ENCODE assay signal across 1 cellular context in the genomic region with DNA sequence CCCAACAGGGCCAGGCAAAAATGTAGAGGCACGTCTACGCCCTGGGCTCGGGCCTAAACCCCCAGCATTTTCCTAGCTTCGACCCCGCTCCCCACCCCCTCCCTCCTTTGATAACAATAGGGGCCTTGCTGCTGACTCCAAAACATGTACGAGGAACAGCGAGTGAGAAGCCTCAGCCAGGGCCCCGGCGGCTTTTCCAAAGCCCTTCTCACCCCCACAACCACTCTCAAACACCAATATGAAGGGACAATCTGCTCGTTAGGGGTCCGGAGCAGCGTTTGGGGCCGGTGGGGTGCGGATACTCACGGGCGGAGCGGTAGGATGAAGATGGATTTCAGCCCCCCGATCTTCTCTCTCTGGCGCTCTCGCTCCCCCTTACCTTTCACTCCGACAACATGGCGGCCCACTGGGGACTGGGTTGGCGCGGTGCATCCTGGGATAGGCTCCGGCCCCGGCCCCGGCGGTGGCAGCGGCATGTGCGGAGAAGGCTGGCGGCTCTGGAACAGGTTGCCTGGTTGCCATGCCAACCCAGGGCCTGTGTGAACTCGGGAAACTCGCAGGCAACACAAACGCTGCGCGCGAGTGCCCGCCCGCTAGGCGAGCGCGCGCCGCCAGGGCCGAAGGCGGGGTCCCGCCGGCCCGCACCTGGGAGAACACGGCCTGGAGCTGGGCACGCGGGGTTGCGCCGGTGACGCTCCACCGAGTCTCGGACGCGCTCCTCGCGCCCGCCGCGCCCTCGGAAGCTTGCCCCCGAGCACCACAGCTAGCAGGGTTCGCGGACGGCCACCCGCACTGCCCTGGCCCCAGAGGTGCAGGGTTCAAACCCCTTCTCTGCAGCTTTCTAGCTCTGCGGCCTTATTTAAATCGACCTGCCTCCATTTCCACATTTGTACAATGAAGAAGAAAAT.
A peak's percentile ranks its signal among the peaks of the same experiment; 100 is the strongest.
TF ChIP-seq lines count a peak whose summit lies in the region.

A gene with protein sequence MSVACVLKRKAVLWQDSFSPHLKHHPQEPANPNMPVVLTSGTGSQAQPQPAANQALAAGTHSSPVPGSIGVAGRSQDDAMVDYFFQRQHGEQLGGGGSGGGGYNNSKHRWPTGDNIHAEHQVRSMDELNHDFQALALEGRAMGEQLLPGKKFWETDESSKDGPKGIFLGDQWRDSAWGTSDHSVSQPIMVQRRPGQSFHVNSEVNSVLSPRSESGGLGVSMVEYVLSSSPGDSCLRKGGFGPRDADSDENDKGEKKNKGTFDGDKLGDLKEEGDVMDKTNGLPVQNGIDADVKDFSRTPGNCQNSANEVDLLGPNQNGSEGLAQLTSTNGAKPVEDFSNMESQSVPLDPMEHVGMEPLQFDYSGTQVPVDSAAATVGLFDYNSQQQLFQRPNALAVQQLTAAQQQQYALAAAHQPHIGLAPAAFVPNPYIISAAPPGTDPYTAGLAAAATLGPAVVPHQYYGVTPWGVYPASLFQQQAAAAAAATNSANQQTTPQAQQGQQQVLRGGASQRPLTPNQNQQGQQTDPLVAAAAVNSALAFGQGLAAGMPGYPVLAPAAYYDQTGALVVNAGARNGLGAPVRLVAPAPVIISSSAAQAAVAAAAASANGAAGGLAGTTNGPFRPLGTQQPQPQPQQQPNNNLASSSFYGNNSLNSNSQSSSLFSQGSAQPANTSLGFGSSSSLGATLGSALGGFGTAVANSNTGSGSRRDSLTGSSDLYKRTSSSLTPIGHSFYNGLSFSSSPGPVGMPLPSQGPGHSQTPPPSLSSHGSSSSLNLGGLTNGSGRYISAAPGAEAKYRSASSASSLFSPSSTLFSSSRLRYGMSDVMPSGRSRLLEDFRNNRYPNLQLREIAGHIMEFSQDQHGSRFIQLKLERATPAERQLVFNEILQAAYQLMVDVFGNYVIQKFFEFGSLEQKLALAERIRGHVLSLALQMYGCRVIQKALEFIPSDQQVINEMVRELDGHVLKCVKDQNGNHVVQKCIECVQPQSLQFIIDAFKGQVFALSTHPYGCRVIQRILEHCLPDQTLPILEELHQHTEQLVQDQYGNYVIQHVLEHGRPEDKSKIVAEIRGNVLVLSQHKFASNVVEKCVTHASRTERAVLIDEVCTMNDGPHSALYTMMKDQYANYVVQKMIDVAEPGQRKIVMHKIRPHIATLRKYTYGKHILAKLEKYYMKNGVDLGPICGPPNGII (minus strand): TSS at position 408 of the 908 bp plus-strand sequence. CDS start 6,151 bp downstream, outside the sequence.

TF ChIP-seq in HepG2, 621 proteins besides CTCF, POLR2A, EP300 and RAD21 (continued from another document and continues in another):
- TF ChIP-seq, protein P1, sequence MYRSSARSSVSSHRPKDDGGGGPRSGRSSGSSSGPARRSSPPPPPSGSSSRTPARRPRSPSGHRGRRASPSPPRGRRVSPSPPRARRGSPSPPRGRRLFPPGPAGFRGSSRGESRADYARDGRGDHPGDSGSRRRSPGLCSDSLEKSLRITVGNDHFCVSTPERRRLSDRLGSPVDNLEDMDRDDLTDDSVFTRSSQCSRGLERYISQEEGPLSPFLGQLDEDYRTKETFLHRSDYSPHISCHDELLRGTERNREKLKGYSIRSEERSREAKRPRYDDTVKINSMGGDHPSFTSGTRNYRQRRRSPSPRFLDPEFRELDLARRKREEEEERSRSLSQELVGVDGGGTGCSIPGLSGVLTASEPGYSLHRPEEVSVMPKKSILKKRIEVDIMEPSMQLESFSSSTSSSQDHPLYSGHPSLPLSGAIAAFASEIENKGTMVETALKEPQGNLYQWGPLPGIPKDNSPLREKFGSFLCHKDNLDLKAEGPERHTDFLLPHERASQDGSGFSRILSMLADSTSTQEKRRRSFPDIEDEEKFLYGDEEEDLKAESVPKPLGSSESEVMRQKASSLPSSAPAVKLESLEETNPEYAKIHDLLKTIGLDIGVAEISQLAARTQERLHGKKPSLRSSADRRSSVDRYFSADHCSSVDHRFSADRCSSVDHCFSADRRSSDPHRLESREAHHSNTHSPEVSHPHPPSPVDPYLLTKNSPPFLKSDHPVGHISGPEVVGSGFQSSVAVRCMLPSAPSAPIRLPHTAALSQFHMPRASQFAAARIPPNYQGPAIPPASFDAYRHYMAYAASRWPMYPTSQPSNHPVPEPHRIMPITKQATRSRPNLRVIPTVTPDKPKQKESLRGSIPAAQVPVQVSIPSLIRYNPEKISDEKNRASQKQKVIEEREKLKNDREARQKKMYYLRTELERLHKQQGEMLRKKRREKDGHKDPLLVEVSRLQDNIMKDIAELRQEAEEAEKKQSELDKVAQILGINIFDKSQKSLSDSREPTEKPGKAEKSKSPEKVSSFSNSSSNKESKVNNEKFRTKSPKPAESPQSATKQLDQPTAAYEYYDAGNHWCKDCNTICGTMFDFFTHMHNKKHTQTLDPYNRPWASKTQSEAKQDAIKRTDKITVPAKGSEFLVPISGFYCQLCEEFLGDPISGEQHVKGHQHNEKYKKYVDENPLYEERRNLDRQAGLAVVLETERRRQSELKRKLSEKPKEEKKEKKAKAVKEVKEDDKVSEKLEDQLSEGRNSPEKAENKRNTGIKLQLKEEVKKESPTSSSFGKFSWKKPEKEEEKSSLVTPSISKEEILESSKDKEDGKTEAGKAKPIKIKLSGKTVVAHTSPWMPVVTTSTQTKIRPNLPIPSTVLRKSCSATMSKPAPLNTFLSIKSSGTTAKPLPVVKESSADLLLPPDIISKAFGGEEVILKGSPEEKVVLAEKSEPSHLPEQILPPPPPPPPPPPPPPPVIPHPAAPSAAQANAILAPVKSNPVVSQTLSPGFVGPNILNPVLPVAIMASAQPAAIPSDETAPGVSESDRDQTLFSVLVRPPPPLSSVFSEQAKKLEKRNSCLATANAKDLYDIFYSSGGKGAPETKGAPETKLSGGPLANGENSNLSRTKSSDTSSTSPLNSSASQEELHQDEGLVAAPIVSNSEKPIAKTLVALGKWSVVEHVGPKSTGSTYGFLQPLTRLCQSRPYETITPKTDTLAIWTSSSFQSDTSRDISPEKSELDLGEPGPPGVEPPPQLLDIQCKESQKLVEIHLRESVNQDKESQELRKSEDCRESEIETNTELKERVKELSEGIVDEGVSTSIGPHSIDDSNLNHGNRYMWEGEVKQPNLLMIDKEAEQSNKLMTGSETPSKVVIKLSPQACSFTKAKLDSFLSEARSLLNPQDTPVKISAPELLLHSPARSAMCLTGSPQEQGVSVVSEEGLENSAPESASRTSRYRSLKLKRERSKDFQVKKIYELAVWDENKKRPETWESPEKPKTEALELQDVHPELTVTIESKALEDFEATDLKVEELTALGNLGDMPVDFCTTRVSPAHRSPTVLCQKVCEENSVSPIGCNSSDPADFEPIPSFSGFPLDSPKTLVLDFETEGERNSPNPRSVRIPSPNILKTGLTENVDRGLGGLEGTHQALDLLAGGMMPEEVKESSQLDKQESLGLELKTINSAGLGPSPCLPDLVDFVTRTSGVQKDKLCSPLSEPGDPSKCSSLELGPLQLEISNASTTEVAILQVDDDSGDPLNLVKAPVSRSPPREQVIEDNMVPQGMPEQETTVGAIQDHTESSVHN (CRISPR knock-in tag; IDR thresholded peaks at IDR 0.05), result no peak
- TF ChIP-seq MTA3 (CRISPR knock-in tag; IDR thresholded peaks at IDR 0.05) (no peak), PCBP1 (IDR thresholded peaks at IDR 0.05; ENCODE audit: borderline replicate concordance, low read depth, low read length) (no peak), CENPT (CRISPR knock-in tag; IDR thresholded peaks at IDR 0.05; ENCODE audit: low read depth) (0 out of 2 replicates have a peak, but pooled peaks have one; percentile 48), NR2F2 (IDR thresholded peaks at IDR 0.05; ENCODE audit: borderline replicate concordance, low read depth) (no peak; the same call in 1 of the 2 replicates), KDM1A (CRISPR knock-in tag; IDR thresholded peaks at IDR 0.05) (peak; percentile 22; the same call in 1 of the 2 replicates), SP1 (IDR thresholded peaks at IDR 0.05) (no peak), SP1 (CRISPR knock-in tag; IDR thresholded peaks at IDR 0.05) (peak; percentile 32; the same call in 1 of the 2 replicates), CAMTA2 (CRISPR knock-in tag; IDR thresholded peaks at IDR 0.05; ENCODE audit: borderline replicate concordance) (no peak), JUN (CRISPR knock-in tag; IDR thresholded peaks at IDR 0.05) (no peak), ZFP37 (CRISPR knock-in tag; IDR thresholded peaks at IDR 0.05; ENCODE audit: borderline replicate concordance) (no peak; the same call in 1 of the 2 replicates), EZH2 (conservative IDR thresholded peaks at IDR 0.05; ENCODE audit: low read depth, low read length) (no peak), KAT8 (CRISPR knock-in tag; IDR thresholded peaks at IDR 0.05) (peak; percentile 73), YEATS2 (CRISPR knock-in tag; IDR thresholded peaks at IDR 0.05; ENCODE audit: borderline replicate concordance) (peak; percentile 97), ARNT2 (CRISPR knock-in tag; IDR thresholded peaks at IDR 0.05; ENCODE audit: low read depth) (peak; percentile 73; the same call in 1 of the 2 replicates), ZFX (CRISPR knock-in tag; IDR thresholded peaks at IDR 0.05; ENCODE audit: low read depth) (peak; percentile 92), CENPX (CRISPR knock-in tag; IDR thresholded peaks at IDR 0.05) (no peak), NCOR1 (IDR thresholded peaks at IDR 0.05; ENCODE audit: borderline replicate concordance, low read length) (no peak), RFX3 (CRISPR knock-in tag; IDR thresholded peaks at IDR 0.05) (peak; percentile 92), ARID2 (CRISPR knock-in tag; IDR thresholded peaks at IDR 0.05; ENCODE audit: borderline replicate concordance) (no peak), TAF1 (CRISPR knock-in tag; IDR thresholded peaks at IDR 0.05) (peak; percentile 87)
- TF ChIP-seq, protein P2, sequence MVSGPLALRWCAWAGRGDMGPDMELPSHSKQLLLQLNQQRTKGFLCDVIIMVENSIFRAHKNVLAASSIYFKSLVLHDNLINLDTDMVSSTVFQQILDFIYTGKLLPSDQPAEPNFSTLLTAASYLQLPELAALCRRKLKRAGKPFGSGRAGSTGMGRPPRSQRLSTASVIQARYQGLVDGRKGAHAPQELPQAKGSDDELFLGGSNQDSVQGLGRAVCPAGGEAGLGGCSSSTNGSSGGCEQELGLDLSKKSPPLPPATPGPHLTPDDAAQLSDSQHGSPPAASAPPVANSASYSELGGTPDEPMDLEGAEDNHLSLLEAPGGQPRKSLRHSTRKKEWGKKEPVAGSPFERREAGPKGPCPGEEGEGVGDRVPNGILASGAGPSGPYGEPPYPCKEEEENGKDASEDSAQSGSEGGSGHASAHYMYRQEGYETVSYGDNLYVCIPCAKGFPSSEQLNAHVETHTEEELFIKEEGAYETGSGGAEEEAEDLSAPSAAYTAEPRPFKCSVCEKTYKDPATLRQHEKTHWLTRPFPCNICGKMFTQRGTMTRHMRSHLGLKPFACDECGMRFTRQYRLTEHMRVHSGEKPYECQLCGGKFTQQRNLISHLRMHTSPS (CRISPR knock-in tag; IDR thresholded peaks at IDR 0.05; ENCODE audit: low read depth), result no peak
- TF ChIP-seq, protein P3, sequence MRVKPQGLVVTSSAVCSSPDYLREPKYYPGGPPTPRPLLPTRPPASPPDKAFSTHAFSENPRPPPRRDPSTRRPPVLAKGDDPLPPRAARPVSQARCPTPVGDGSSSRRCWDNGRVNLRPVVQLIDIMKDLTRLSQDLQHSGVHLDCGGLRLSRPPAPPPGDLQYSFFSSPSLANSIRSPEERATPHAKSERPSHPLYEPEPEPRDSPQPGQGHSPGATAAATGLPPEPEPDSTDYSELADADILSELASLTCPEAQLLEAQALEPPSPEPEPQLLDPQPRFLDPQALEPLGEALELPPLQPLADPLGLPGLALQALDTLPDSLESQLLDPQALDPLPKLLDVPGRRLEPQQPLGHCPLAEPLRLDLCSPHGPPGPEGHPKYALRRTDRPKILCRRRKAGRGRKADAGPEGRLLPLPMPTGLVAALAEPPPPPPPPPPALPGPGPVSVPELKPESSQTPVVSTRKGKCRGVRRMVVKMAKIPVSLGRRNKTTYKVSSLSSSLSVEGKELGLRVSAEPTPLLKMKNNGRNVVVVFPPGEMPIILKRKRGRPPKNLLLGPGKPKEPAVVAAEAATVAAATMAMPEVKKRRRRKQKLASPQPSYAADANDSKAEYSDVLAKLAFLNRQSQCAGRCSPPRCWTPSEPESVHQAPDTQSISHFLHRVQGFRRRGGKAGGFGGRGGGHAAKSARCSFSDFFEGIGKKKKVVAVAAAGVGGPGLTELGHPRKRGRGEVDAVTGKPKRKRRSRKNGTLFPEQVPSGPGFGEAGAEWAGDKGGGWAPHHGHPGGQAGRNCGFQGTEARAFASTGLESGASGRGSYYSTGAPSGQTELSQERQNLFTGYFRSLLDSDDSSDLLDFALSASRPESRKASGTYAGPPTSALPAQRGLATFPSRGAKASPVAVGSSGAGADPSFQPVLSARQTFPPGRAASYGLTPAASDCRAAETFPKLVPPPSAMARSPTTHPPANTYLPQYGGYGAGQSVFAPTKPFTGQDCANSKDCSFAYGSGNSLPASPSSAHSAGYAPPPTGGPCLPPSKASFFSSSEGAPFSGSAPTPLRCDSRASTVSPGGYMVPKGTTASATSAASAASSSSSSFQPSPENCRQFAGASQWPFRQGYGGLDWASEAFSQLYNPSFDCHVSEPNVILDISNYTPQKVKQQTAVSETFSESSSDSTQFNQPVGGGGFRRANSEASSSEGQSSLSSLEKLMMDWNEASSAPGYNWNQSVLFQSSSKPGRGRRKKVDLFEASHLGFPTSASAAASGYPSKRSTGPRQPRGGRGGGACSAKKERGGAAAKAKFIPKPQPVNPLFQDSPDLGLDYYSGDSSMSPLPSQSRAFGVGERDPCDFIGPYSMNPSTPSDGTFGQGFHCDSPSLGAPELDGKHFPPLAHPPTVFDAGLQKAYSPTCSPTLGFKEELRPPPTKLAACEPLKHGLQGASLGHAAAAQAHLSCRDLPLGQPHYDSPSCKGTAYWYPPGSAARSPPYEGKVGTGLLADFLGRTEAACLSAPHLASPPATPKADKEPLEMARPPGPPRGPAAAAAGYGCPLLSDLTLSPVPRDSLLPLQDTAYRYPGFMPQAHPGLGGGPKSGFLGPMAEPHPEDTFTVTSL (CRISPR knock-in tag; IDR thresholded peaks at IDR 0.05; ENCODE audit: borderline replicate concordance), result 0 out of 2 replicates have a peak, but pooled peaks have one; percentile 54
- TF ChIP-seq, protein P4, sequence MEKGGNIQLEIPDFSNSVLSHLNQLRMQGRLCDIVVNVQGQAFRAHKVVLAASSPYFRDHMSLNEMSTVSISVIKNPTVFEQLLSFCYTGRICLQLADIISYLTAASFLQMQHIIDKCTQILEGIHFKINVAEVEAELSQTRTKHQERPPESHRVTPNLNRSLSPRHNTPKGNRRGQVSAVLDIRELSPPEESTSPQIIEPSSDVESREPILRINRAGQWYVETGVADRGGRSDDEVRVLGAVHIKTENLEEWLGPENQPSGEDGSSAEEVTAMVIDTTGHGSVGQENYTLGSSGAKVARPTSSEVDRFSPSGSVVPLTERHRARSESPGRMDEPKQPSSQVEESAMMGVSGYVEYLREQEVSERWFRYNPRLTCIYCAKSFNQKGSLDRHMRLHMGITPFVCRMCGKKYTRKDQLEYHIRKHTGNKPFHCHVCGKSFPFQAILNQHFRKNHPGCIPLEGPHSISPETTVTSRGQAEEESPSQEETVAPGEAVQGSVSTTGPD (CRISPR knock-in tag; IDR thresholded peaks at IDR 0.05), result peak; percentile 18; the same call in 1 of the 2 replicates
- TF ChIP-seq, protein P5, sequence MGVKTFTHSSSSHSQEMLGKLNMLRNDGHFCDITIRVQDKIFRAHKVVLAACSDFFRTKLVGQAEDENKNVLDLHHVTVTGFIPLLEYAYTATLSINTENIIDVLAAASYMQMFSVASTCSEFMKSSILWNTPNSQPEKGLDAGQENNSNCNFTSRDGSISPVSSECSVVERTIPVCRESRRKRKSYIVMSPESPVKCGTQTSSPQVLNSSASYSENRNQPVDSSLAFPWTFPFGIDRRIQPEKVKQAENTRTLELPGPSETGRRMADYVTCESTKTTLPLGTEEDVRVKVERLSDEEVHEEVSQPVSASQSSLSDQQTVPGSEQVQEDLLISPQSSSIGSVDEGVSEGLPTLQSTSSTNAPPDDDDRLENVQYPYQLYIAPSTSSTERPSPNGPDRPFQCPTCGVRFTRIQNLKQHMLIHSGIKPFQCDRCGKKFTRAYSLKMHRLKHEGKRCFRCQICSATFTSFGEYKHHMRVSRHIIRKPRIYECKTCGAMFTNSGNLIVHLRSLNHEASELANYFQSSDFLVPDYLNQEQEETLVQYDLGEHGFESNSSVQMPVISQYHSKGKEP (CRISPR knock-in tag; IDR thresholded peaks at IDR 0.05), result no peak
